In the genomic region with DNA sequence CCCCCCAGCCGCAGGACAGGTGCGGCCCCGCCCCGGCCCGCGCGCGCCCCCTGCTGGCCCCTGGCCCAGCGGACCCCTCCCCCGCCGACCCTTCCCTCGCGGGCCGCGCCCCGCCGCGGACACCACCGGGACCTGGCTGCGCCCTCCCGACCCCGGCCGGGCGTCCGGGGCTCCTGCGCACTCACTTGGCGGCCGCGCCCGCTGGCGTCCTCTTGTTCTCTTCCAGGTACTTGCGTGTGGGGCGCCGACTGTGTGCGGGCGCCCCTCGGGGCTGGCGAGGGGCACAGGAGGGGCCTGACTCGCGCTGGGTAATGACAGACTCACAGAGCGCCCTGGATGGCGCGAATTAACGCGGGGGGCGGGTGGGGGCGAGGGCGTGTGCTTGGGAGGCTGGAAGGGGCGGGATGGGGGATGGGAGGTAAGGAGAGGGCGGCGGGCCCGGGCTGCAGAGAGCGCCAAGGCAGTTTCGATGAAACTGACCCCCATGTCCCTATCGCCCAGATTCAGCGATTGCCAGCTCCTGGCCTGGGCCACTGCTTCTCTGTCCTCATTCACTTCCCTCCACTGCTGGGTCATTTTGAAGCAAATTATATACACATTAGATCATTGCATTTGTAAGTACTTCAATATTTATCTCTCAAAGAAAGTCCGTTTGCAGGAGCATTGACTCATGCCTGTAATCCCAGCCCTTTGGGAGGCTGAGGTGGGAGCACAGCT, we compare ENCODE assay signal across 8 cellular contexts. TPM values are rescaled to one million over a fixed set of nuclear protein-coding genes. Genes with fewer than 3 reads are reported as not detected.
DNase-seq lines count a peak whose midpoint lies in the region; ATAC-seq and TF ChIP-seq lines count a peak whose summit lies in the region.

No MANE protein-coding gene starts in this region.

- peak overlapping the region; percentile 11; the same call in 1 of the 2 replicates for H2AK5ac ChIP-seq in IMR-90 (ENCODE audit: low read depth, low read length)

- H3K36me3 Mint-ChIP-seq in stimulated activated effector memory CD8-positive, alpha-beta T cell treated with anti-CD3 and anti-CD28 coated beads, Interleukin-12 subunit alpha, Interleukin-12 subunit beta, amount 100 ng/mL, for 72 hours: no peaks in the 10 kb centered on the region

- intact Hi-C loops in IMR-90 (cut with micrococcal nuclease): loop anchor here (2.0 to 10.0 kb wide), 2 partner anchors 47 to 95 kb away; partner anchors contain the start of gene TUBB3

- no peaks in the 10 kb centered on the region for H3K9me3 Mint-ChIP-seq in stimulated activated effector memory CD8-positive, alpha-beta T cell treated with anti-CD3 and anti-CD28 coated beads, Interleukin-12 subunit alpha, Interleukin-12 subunit beta, amount 100 ng/mL, for 72 hours

- H3F3A ChIP-seq in DOHH2 (ENCODE audit: control insufficient read depth, insufficient read depth): peaks cover 11% of the 10 kb centered on the region

- H2AK9ac ChIP-seq in IMR-90 (replicated peaks; ENCODE audit: low read depth, low read length, poor library complexity): peak overlapping the region; percentile 98

- H2BK120ac ChIP-seq in IMR-90 (ENCODE audit: low read depth, low read length): peak overlapping the region; percentile 31; the same call in 1 of the 2 replicates

- ATAC-seq in IMR-90 (ENCODE audit: low read depth): peak; percentile 45
- ATAC-seq in stimulated activated effector memory CD8-positive, alpha-beta T cell treated with anti-CD3 and anti-CD28 coated beads, Interleukin-12 subunit alpha, Interleukin-12 subunit beta, amount 100 ng/mL, for 72 hours: peak; percentile 43

- H4K20me1 ChIP-seq in DOHH2 (ENCODE audit: control insufficient read depth, insufficient read depth, low read depth, low read length): peaks cover 7% of the 10 kb centered on the region; the same call in 1 of the 2 replicates
- peaks cover 3% of the 10 kb centered on the region; the same call in 1 of the 2 replicates for H4K20me1 ChIP-seq in IMR-90 (ENCODE audit: insufficient read depth, low read length)

- H4K5ac ChIP-seq in IMR-90 (ENCODE audit: low read depth, low read length): peak overlapping the region; percentile 39; the same call in 1 of the 2 replicates

- CTCF ChIA-PET in IMR-90 (lab: Yijun Ruan, JAX): interaction anchor here (1.1 kb wide), 1 partner anchor 16 kb away, joined by 3 read pairs; no protein-coding TSS in a partner anchor

- DNase-seq in IMR-90: peak; percentile 89
- peak; percentile 20 for DNase-seq in T-helper 22 cell (ENCODE audit: low read depth)
- peak; percentile 31 for DNase-seq in central memory CD4-positive, alpha-beta T cell
- DNase-seq in left kidney (ENCODE audit: low read depth, low spot score): peak; percentile 85
- no peak for DNase-seq in stimulated activated effector memory CD8-positive, alpha-beta T cell treated with anti-CD3 and anti-CD28 coated beads, Interleukin-12 subunit alpha, Interleukin-12 subunit beta, amount 100 ng/mL, for 72 hours (ENCODE audit: low spot score in 2 of 2)
- no peak for DNase-seq in NOMO-1 treated with DMSO at 0.1 percent for 48 hours (lab: John Stamatoyannopoulos, UW; ENCODE audit: unreplicated experiment)
- no peak for DNase-seq in epidermal melanocyte (ENCODE audit: insufficient read length, low spot score)

- no TSS peak for BruUV-seq in IMR-90 (replicated peaks; lab: Mats Ljungman, UMichigan)

- TF ChIP-seq RAD21 in IMR-90 (IDR thresholded peaks at IDR 0.05; ENCODE audit: low read length): no peak

- H3K56ac ChIP-seq in IMR-90 (ENCODE audit: extremely low read depth, insufficient read depth, low read length): peak overlapping the region; percentile 52; the same call in 1 of the 2 replicates

- peak overlapping the region; percentile 97 for H2AFZ ChIP-seq in IMR-90 (replicated peaks; ENCODE audit: low read length, poor library complexity)

- no peak overlapping the region for H3K27ac Mint-ChIP-seq in stimulated activated effector memory CD8-positive, alpha-beta T cell treated with anti-CD3 and anti-CD28 coated beads, Interleukin-12 subunit alpha, Interleukin-12 subunit beta, amount 100 ng/mL, for 72 hours

- no peak overlapping the region for H3K23ac ChIP-seq in IMR-90 (ENCODE audit: low read depth, low read length)

- TF ChIP-seq CTCF in DOHH2 (IDR thresholded peaks at IDR 0.05; ENCODE audit: low read depth, low read length, poor library complexity, severe bottlenecking) (peak; percentile 36), IMR-90 (conservative IDR thresholded peaks at IDR 0.05; ENCODE audit: low read depth, low read length) (peak; percentile 35)

- peak; percentile 47; the same call in 1 of the 2 replicates for TF ChIP-seq POLR2A in IMR-90 (IDR thresholded peaks at IDR 0.05; ENCODE audit: low read depth, low read length)

- H4K8ac ChIP-seq in IMR-90 (ENCODE audit: low read depth in 2 of 2, low read length in 2 of 2): peak overlapping the region; percentile 75 to 94; a peak in 2 of 4 replicates

- H3K27me3 ChIP-seq in DOHH2 (ENCODE audit: control insufficient read depth, low read length): peaks cover 90% of the 10 kb centered on the region
- H3K27me3 ChIP-seq in IMR-90 (ENCODE audit: control insufficient read depth, insufficient read depth, low read length): no peaks in the 10 kb centered on the region

- H2BK5ac ChIP-seq in IMR-90 (ENCODE audit: low read depth, low read length, poor library complexity, severe bottlenecking): peak overlapping the region; percentile 57

- WGBS in IMR-90 (ENCODE audit: extremely low coverage in 2 of 2, insufficient read length in 1 of 2), 2 experiments: no CpG with 5 or more reads among the region's 57 CpGs

- H3K4me2 ChIP-seq in DOHH2 (ENCODE audit: low read length): peak overlapping the region; percentile 58
- H3K4me2 ChIP-seq in IMR-90 (ENCODE audit: low read depth, low read length): peak overlapping the region; percentile 97

- peaks cover 20% of the 10 kb centered on the region for H3K4me1 ChIP-seq in DOHH2 (ENCODE audit: control insufficient read depth, low read length)
- peaks cover 10% of the 10 kb centered on the region for H3K4me1 ChIP-seq in IMR-90 (ENCODE audit: control insufficient read depth, insufficient read depth, low read length)

- H3K9me3 ChIP-seq in DOHH2 (ENCODE audit: control insufficient read depth, insufficient read depth, low read length) (no peaks in the 10 kb centered on the region), IMR-90 (ENCODE audit: control insufficient read depth, insufficient read depth, low read length) (no peaks in the 10 kb centered on the region)

- H3K79me1 ChIP-seq in IMR-90 (ENCODE audit: low read depth in 1 of 2, low read length in 2 of 2): peaks cover 8 to 23% of the 10 kb centered on the region in 2 experiments; a peak in 3 of 4 replicates

- H3K18ac ChIP-seq in IMR-90 (ENCODE audit: low read depth, low read length): peak overlapping the region; percentile 25; the same call in 1 of the 2 replicates

- peak overlapping the region; percentile 33; the same call in 1 of the 2 replicates for H4K91ac ChIP-seq in IMR-90 (ENCODE audit: insufficient read depth, low read depth, low read length)

- H3K27ac ChIP-seq in DOHH2 (ENCODE audit: low read depth, low read length): no peak overlapping the region
- H3K27ac ChIP-seq in IMR-90 (ENCODE audit: insufficient read depth, low read length): peak overlapping the region; percentile 68

- H3K9me1 ChIP-seq in IMR-90 (ENCODE audit: insufficient read depth, low read length): peaks cover 7% of the 10 kb centered on the region

- H3K79me2 ChIP-seq in DOHH2 (ENCODE audit: control insufficient read depth, low read length): no peaks in the 10 kb centered on the region

- H3K4ac ChIP-seq in IMR-90 (ENCODE audit: low read depth, low read length): peak overlapping the region; percentile 66

- no peaks in the 10 kb centered on the region for H3K9me2 ChIP-seq in DOHH2 (replicated peaks; ENCODE audit: control insufficient read depth, low read length)

- POLR2A ChIA-PET in IMR-90 (lab: Charles Lee; ENCODE audit: unreplicated experiment): no interaction called here

- H3K36me3 ChIP-seq in DOHH2 (ENCODE audit: control insufficient read depth, low read length) (no peaks in the 10 kb centered on the region), IMR-90 (ENCODE audit: control insufficient read depth, insufficient read depth, low read length) (no peaks in the 10 kb centered on the region)

- peaks cover 23% of the 10 kb centered on the region for H3K4me1 Mint-ChIP-seq in stimulated activated effector memory CD8-positive, alpha-beta T cell treated with anti-CD3 and anti-CD28 coated beads, Interleukin-12 subunit alpha, Interleukin-12 subunit beta, amount 100 ng/mL, for 72 hours

- no peak overlapping the region for H2BK20ac ChIP-seq in IMR-90 (ENCODE audit: low read depth, low read length)

- H3K14ac ChIP-seq in IMR-90 (replicated peaks; ENCODE audit: low read depth, low read length): peak overlapping the region; percentile 34; the same call in 1 of the 2 replicates

- in situ Hi-C loops in IMR-90 (cut with MboI; ENCODE audit: low sequenced_read_pairs): loop anchor here (5.0 kb wide), 1 partner anchor 47 kb away; no protein-coding TSS in a partner anchor

- H2BK15ac ChIP-seq in IMR-90 (ENCODE audit: low read depth, low read length): no peak overlapping the region

- dilution Hi-C loops in IMR-90 (cut with HindIII; ENCODE audit: low sequenced_read_pairs, unreplicated experiment): no loop called here

- H3K9ac ChIP-seq in IMR-90 (ENCODE audit: low read depth, low read length): peak overlapping the region; percentile 67

- H3K4me3 Mint-ChIP-seq in stimulated activated effector memory CD8-positive, alpha-beta T cell treated with anti-CD3 and anti-CD28 coated beads, Interleukin-12 subunit alpha, Interleukin-12 subunit beta, amount 100 ng/mL, for 72 hours: peak overlapping the region; percentile 59

- H3K4me3 ChIP-seq in DOHH2 (ENCODE audit: low read length) (0 out of 2 replicates have a peak overlapping the region, but pooled peaks have one; percentile 36), IMR-90 (ENCODE audit: insufficient read depth, low read depth, low read length) (peak overlapping the region; percentile 74)

TF ChIP-seq in IMR-90, 13 proteins besides CTCF, POLR2A, EP300 and RAD21:
- TF ChIP-seq FOS (IDR thresholded peaks at IDR 0.05; ENCODE audit: low read depth, low read length) (0 out of 2 replicates have a peak, but pooled peaks have one; percentile 23), MAFK (IDR thresholded peaks at IDR 0.05; ENCODE audit: low read depth, low read length) (no peak)

RNA-seq across cellular contexts. Expression of gene DBNDD1, which starts 0.4 kb away (rescaled TPM):
- 3.1 and 3.4 TPM in 2 replicates for total RNA-seq in IMR-90 (2012; rRNA removed)
- 23.0 and 26.2 TPM in 2 replicates for polyA plus RNA-seq in IMR-90 (2012; rRNA removed)
- polyA plus RNA-seq in IMR-90 (2012; cell fraction: cytosol; rRNA removed): 14.9 and 31.6 TPM in 2 replicates
- 11.1 and 18.7 TPM in 2 replicates for polyA plus RNA-seq in IMR-90 (2012; cell fraction: nucleus; rRNA removed; ENCODE audit: low replicate concordance)

RNA-seq across cellular contexts. Expression of gene PRDM7, which starts 57.4 kb away (rescaled TPM):
- not detected in 2 replicates for total RNA-seq in IMR-90 (2012; rRNA removed)
- polyA plus RNA-seq in IMR-90 (2012; rRNA removed): not detected in 2 replicates
- polyA plus RNA-seq in IMR-90 (2012; cell fraction: cytosol; rRNA removed): not detected in 2 replicates
- 0.03 TPM in 1 of 2 replicates, not detected in the other for polyA plus RNA-seq in IMR-90 (2012; cell fraction: nucleus; rRNA removed; ENCODE audit: low replicate concordance)

Comparison
In these comparisons a context has a peak if more than half of its experiments do, and no peak if none do; other contexts are left out.
1. DNase-seq: peak in IMR-90 (single experiment), T-helper 22 cell (single experiment), central memory CD4-positive, alpha-beta T cell (single experiment) and left kidney (single experiment); none in stimulated activated effector memory CD8-positive, alpha-beta T cell treated with anti-CD3 and anti-CD28 coated beads, Interleukin-12 subunit alpha, Interleukin-12 subunit beta, amount 100 ng/mL, for 72 hours (0 of 2), NOMO-1 treated with DMSO at 0.1 percent for 48 hours (single experiment) and epidermal melanocyte (single experiment).